ENCODE assay signal across 1 cellular context in the genomic region with DNA sequence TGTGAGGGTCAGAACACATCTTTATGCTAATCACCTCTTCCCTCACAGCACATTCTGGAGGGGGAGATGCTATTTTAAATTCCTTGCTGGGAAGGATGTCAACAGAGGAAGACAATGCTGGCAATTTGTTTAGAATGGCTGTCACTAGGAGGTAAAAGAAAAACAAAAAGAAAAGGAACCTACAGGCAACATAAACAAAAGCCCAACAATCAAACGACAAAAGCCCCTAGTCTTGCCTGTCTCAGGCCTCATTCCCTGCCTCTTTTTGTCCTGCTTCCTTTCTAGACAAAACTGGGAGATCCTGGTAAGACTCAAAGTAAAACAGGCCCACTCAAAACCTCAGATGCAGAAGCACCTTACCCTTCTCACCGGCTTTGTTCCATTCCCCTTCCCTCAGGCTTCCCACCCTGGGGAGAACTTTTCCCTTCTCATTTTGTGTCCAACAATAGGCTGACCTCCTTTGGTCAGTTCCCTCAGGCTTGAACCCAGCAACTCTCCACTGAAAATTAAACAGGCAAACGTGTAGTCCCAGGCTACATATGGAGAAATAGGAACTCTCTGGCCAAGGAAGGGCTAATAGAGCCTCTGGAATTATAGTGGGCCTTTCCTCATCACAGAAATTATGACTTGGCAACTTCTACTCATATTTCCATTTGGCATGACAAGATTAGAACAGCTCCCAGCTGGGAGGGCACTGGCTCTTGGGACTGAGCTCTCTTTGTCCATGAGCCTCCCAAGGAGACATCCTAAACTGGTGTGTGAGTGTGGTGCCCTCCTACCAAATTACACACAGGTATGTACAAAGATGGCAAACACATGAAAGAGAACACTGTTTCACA.
A peak's percentile ranks its signal among the peaks of the same experiment; 100 is the strongest.
TF ChIP-seq lines count a peak whose summit lies in the region.

No MANE protein-coding gene starts in this region.

TF ChIP-seq in GM23338, 12 proteins besides CTCF, POLR2A, EP300 and RAD21 (continued from another document):
- 0 out of 2 replicates have a peak, but pooled peaks have one; percentile 15 for TF ChIP-seq CREB1 (CRISPR knock-in tag; IDR thresholded peaks at IDR 0.05; ENCODE audit: low read depth)
- TF ChIP-seq, protein P1, sequence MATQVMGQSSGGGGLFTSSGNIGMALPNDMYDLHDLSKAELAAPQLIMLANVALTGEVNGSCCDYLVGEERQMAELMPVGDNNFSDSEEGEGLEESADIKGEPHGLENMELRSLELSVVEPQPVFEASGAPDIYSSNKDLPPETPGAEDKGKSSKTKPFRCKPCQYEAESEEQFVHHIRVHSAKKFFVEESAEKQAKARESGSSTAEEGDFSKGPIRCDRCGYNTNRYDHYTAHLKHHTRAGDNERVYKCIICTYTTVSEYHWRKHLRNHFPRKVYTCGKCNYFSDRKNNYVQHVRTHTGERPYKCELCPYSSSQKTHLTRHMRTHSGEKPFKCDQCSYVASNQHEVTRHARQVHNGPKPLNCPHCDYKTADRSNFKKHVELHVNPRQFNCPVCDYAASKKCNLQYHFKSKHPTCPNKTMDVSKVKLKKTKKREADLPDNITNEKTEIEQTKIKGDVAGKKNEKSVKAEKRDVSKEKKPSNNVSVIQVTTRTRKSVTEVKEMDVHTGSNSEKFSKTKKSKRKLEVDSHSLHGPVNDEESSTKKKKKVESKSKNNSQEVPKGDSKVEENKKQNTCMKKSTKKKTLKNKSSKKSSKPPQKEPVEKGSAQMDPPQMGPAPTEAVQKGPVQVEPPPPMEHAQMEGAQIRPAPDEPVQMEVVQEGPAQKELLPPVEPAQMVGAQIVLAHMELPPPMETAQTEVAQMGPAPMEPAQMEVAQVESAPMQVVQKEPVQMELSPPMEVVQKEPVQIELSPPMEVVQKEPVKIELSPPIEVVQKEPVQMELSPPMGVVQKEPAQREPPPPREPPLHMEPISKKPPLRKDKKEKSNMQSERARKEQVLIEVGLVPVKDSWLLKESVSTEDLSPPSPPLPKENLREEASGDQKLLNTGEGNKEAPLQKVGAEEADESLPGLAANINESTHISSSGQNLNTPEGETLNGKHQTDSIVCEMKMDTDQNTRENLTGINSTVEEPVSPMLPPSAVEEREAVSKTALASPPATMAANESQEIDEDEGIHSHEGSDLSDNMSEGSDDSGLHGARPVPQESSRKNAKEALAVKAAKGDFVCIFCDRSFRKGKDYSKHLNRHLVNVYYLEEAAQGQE (IDR thresholded peaks at IDR 0.05; ENCODE audit: unreplicated experiment) = no peak
- TF ChIP-seq POLR2AphosphoS5 (IDR thresholded peaks at IDR 0.05; ENCODE audit: low read depth) = peak; percentile 53
- no peak for TF ChIP-seq EZH2phosphoT487 (IDR thresholded peaks at IDR 0.05; ENCODE audit: unreplicated experiment)
- no peak for TF ChIP-seq ZNF114 (CRISPR knock-in tag; IDR thresholded peaks at IDR 0.05)
- no peak for TF ChIP-seq ZNF331 (CRISPR knock-in tag; IDR thresholded peaks at IDR 0.05; ENCODE audit: low read depth)
- TF ChIP-seq NANOG (IDR thresholded peaks at IDR 0.05; ENCODE audit: borderline replicate concordance) = peak; percentile 99
- TF ChIP-seq, protein P2, sequence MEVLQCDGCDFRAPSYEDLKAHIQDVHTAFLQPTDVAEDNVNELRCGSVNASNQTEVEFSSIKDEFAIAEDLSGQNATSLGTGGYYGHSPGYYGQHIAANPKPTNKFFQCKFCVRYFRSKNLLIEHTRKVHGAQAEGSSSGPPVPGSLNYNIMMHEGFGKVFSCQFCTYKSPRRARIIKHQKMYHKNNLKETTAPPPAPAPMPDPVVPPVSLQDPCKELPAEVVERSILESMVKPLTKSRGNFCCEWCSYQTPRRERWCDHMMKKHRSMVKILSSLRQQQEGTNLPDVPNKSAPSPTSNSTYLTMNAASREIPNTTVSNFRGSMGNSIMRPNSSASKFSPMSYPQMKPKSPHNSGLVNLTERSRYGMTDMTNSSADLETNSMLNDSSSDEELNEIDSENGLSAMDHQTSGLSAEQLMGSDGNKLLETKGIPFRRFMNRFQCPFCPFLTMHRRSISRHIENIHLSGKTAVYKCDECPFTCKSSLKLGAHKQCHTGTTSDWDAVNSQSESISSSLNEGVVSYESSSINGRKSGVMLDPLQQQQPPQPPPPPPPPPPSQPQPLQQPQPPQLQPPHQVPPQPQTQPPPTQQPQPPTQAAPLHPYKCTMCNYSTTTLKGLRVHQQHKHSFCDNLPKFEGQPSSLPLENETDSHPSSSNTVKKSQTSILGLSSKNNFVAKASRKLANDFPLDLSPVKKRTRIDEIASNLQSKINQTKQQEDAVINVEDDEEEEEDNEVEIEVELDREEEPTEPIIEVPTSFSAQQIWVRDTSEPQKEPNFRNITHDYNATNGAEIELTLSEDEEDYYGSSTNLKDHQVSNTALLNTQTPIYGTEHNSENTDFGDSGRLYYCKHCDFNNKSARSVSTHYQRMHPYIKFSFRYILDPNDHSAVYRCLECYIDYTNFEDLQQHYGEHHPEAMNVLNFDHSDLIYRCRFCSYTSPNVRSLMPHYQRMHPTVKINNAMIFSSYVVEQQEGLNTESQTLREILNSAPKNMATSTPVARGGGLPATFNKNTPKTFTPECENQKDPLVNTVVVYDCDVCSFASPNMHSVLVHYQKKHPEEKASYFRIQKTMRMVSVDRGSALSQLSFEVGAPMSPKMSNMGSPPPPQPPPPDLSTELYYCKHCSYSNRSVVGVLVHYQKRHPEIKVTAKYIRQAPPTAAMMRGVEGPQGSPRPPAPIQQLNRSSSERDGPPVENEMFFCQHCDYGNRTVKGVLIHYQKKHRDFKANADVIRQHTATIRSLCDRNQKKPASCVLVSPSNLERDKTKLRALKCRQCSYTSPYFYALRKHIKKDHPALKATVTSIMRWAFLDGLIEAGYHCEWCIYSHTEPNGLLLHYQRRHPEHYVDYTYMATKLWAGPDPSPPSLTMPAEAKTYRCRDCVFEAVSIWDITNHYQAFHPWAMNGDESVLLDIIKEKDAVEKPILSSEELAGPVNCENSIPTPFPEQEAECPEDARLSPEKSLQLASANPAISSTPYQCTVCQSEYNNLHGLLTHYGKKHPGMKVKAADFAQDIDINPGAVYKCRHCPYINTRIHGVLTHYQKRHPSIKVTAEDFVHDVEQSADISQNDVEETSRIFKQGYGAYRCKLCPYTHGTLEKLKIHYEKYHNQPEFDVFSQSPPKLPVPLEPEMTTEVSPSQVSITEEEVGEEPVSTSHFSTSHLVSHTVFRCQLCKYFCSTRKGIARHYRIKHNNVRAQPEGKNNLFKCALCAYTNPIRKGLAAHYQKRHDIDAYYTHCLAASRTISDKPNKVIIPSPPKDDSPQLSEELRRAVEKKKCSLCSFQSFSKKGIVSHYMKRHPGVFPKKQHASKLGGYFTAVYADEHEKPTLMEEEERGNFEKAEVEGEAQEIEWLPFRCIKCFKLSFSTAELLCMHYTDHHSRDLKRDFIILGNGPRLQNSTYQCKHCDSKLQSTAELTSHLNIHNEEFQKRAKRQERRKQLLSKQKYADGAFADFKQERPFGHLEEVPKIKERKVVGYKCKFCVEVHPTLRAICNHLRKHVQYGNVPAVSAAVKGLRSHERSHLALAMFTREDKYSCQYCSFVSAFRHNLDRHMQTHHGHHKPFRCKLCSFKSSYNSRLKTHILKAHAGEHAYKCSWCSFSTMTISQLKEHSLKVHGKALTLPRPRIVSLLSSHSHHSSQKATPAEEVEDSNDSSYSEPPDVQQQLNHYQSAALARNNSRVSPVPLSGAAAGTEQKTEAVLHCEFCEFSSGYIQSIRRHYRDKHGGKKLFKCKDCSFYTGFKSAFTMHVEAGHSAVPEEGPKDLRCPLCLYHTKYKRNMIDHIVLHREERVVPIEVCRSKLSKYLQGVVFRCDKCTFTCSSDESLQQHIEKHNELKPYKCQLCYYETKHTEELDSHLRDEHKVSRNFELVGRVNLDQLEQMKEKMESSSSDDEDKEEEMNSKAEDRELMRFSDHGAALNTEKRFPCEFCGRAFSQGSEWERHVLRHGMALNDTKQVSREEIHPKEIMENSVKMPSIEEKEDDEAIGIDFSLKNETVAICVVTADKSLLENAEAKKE (CRISPR knock-in tag; IDR thresholded peaks at IDR 0.05) = peak; percentile 52; the same call in 1 of the 2 replicates
- no peak for TF ChIP-seq STAT1 (IDR thresholded peaks at IDR 0.05; ENCODE audit: unreplicated experiment)
